In genomic region chr7:131546583-131547111, GRCh38 we compare ENCODE assay signal across 8 cellular contexts. TPM values are rescaled to one million over a fixed set of nuclear protein-coding genes. Genes with fewer than 3 reads are reported as not detected.
A peak's percentile ranks its signal among the peaks of the same experiment; 100 is the strongest.
DNase-seq lines count a peak whose midpoint lies in the region; ATAC-seq, FAIRE-seq and TF ChIP-seq lines count a peak whose summit lies in the region.

No MANE protein-coding gene starts in this region.

- no peak for TF ChIP-seq POLR2A in uterus (IDR thresholded peaks at IDR 0.05)

- FAIRE-seq in kidney (lab: Jason Lieb, UNC) = no peak

- H3K36me3 ChIP-seq in kidney (ENCODE audit: control insufficient read depth in 1 of 2, insufficient read depth in 2 of 2, low read length in 2 of 2) (no peaks in the 10 kb centered on the region), uterus (no peaks in the 10 kb centered on the region)

- no peak overlapping the region for H3K4me3 ChIP-seq in kidney (ENCODE audit: low read length in 2 of 2)
- H3K4me3 ChIP-seq in uterus = no peak overlapping the region

- peaks cover 0 to 3% of the 10 kb centered on the region in 2 donors for H3K4me1 ChIP-seq in kidney (ENCODE audit: control insufficient read depth in 1 of 2, insufficient read depth in 1 of 2, low read depth in 1 of 2, low read length in 2 of 2)
- H3K4me1 ChIP-seq in uterus = no peaks in the 10 kb centered on the region

- H3K4me3 Mint-ChIP-seq in activated naive CD4-positive, alpha-beta T cell treated with anti-CD3 and anti-CD28 coated beads, Interleukin-2, amount 10 ng/mL, durations not matched to agents 7 days and 5 days = no peak overlapping the region

- TF ChIP-seq CTCF in kidney (IDR thresholded peaks at IDR 0.05; ENCODE audit: borderline replicate concordance, extremely low read depth, insufficient read depth) = peak; percentile 50
- peak; percentile 17 to 30 (median 18) for TF ChIP-seq CTCF in uterus (IDR thresholded peaks at IDR 0.05)

- no peaks in the 10 kb centered on the region for H3K36me3 Mint-ChIP-seq in activated naive CD4-positive, alpha-beta T cell treated with anti-CD3 and anti-CD28 coated beads, Interleukin-2, amount 10 ng/mL, durations not matched to agents 7 days and 5 days

- intact Hi-C loops in kidney (cut with DNase I) = no loop called here
- intact Hi-C loops in uterus (cut with DNase I; ENCODE audit: low total_unique reads) = no loop called here

- H3K27ac ChIP-seq in kidney (ENCODE audit: low read depth in 2 of 2, low read length in 2 of 2) = no peak overlapping the region
- peak overlapping the region; percentile 62 to 71 for H3K27ac ChIP-seq in uterus

- H3K27me3 ChIP-seq in uterus = no peaks in the 10 kb centered on the region

- H3K9me3 Mint-ChIP-seq in activated naive CD4-positive, alpha-beta T cell treated with anti-CD3 and anti-CD28 coated beads, Interleukin-2, amount 10 ng/mL, durations not matched to agents 7 days and 5 days = no peaks in the 10 kb centered on the region

- no peak overlapping the region for H3K9ac ChIP-seq in kidney (ENCODE audit: low read length in 2 of 2)

- peaks cover 11% of the 10 kb centered on the region for H3K4me1 Mint-ChIP-seq in activated naive CD4-positive, alpha-beta T cell treated with anti-CD3 and anti-CD28 coated beads, Interleukin-2, amount 10 ng/mL, durations not matched to agents 7 days and 5 days

- peaks cover 0 to 3% of the 10 kb centered on the region in 2 donors for H3K9me3 ChIP-seq in kidney (ENCODE audit: control insufficient read depth in 1 of 2, low read length in 2 of 2)
- no peaks in the 10 kb centered on the region for H3K9me3 ChIP-seq in uterus

- no peak overlapping the region for H3K27ac Mint-ChIP-seq in activated naive CD4-positive, alpha-beta T cell treated with anti-CD3 and anti-CD28 coated beads, Interleukin-2, amount 10 ng/mL, durations not matched to agents 7 days and 5 days

- peaks cover 20% of the 10 kb centered on the region for H3K27me3 Mint-ChIP-seq in activated naive CD4-positive, alpha-beta T cell treated with anti-CD3 and anti-CD28 coated beads, Interleukin-2, amount 10 ng/mL, durations not matched to agents 7 days and 5 days

- DNase-seq in NCI-H146 (lab: John Stamatoyannopoulos, UW) (peak; percentile 33), NCI-H146 treated with DMSO at 0.1 percent for 48 hours (lab: John Stamatoyannopoulos, UW; ENCODE audit: unreplicated experiment) (no peak), NCI-H226 (peak; percentile 20), kidney (peak; percentile 68), uterus (no peak)
- DNase-seq in activated naive CD4-positive, alpha-beta T cell treated with anti-CD3 and anti-CD28 coated beads, Interleukin-2, amount 10 ng/mL, durations not matched to agents 7 days and 5 days = peak; percentile 62

- ATAC-seq in GM21526 (IDR thresholded peaks at IDR 0.05; ENCODE audit: low FRiP score, unreplicated experiment) (no peak), HG03442 (IDR thresholded peaks at IDR 0.05; ENCODE audit: unreplicated experiment) (no peak)

- CTCF ChIA-PET in activated naive CD4-positive, alpha-beta T cell treated with anti-CD3 and anti-CD28 coated beads, Interleukin-2, amount 10 ng/mL, durations not matched to agents 7 days and 5 days (lab: Charles Lee) = interaction anchor here (1.2 to 2.8 kb wide), 16 partner anchors 8 to 110 kb away, joined by 3 to 8 read pairs (median 4); no protein-coding TSS in a partner anchor

RNA-seq across cellular contexts. Expression of gene PODXL, which starts 9.8 kb away (rescaled TPM):
- total RNA-seq in kidney = 114 TPM
- 150 TPM for polyA plus RNA-seq in kidney (ENCODE audit: insufficient read depth, low read depth, low replicate concordance)
- total RNA-seq in uterus = 100 to 1,000 TPM in 1 of 4 donors, 10 to 100 TPM in 3; 33.6 to 135 (median 36.1) TPM

Comparison
In these comparisons a context has a peak if more than half of its experiments do, and no peak if none do; other contexts are left out.
1. DNase-seq: peak in NCI-H146 (single experiment), NCI-H226 (single experiment), activated naive CD4-positive, alpha-beta T cell treated with anti-CD3 and anti-CD28 coated beads, Interleukin-2, amount 10 ng/mL, durations not matched to agents 7 days and 5 days (single experiment) and kidney (single experiment); none in NCI-H146 treated with DMSO at 0.1 percent for 48 hours (single experiment) and uterus (0 of 2).
2. H3K27ac ChIP-seq: peak in uterus (2 of 2); none in kidney (0 of 2).